In the genomic region with DNA sequence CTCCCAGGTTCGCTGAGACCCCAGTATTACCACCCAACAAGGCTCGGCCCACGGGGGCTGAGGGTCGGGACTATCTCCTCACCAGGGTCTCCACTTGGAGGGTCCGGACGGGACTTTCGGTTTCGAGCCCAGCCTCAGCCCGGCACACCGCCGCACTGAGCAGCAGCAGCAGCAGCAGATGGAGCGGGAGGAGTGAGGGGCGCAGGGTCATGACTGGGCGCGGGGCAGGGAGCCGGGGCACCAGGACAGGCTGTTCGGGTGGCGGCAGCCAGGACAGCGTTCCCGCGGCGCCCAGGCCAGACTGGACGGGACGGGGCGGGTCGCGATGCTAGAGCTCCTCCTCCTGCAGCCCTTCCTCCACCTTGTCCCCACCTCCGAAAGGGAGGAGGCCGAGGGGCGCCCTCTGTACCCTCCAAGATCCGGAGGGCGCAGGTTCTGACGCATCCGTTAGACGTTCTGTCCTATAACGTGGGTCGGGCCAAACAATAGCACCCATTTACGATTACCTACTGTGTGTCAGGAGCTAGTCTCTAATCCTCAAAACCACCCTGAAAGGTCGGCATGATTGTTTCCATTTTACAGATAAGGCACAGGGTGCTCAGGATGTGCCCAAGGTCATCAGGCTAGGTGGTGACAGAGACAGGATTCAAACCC, we compare ENCODE assay signal across 8 cellular contexts. TPM values are rescaled to one million over a fixed set of nuclear protein-coding genes. Genes with fewer than 3 reads are reported as not detected.
DNase-seq lines count a peak whose midpoint lies in the region; ATAC-seq and TF ChIP-seq lines count a peak whose summit lies in the region.

Gene FKBP11, minus strand, starts transcription at position 275 of the 654 bp plus-strand sequence. Its CDS starts 64 bp downstream, at position 211.

- peak within 1 kb of the TSS; percentile 85 for H3K4me3 Mint-ChIP-seq in progenitor cell of endocrine pancreas (ENCODE audit: low read depth)

- H3K4me3 ChIP-seq in Panc1 (ENCODE audit: low read depth in 2 of 2, low read length in 2 of 2): peak within 1 kb of the TSS; percentile 40
- peak within 1 kb of the TSS; percentile 79 to 82 for H3K4me3 ChIP-seq in uterus

- peaks cover 10% of the 10 kb centered on the region for H3K36me3 Mint-ChIP-seq in progenitor cell of endocrine pancreas (ENCODE audit: insufficient read depth)

- peaks cover 13% of the 10 kb centered on the region for H3K36me3 ChIP-seq in Panc1 (ENCODE audit: control insufficient read depth, insufficient read depth, low read length)
- no peaks in the 10 kb centered on the region for H3K36me3 ChIP-seq in uterus

- in situ Hi-C loops in Panc1 (cut with HindIII; ENCODE audit: low pct_unique_long_range_greater_than_20kb, low sequenced_read_pairs): no loop called here

- H3K27me3 Mint-ChIP-seq in progenitor cell of endocrine pancreas: no peaks in the 10 kb centered on the region

- CTCF ChIA-PET in Panc1 (lab: Charles Lee): no interaction called here

- BruUV-seq in Panc1 (replicated peaks; lab: Mats Ljungman, UMichigan): no TSS peak

- no peak within 1 kb of the TSS for H3K27ac ChIP-seq in Panc1 (ENCODE audit: low read length)
- H3K27ac ChIP-seq in uterus: peak within 1 kb of the TSS; percentile 42 to 48

- peak within 1 kb of the TSS; percentile 91 for H3K27ac Mint-ChIP-seq in progenitor cell of endocrine pancreas

- ATAC-seq in HG02642 (IDR thresholded peaks at IDR 0.05; ENCODE audit: poor library complexity, unreplicated experiment) (peak; percentile 75), Panc1 (peak; percentile 82), Right ventricle myocardium inferior (peak; percentile 91)

- peaks cover 3% of the 10 kb centered on the region for H3K4me1 Mint-ChIP-seq in progenitor cell of endocrine pancreas (ENCODE audit: low read depth)

- TF ChIP-seq CTCF in GM12874 (IDR thresholded peaks at IDR 0.05; ENCODE audit: insufficient read depth, low read depth, low read length) (0 out of 2 replicates have a peak, but pooled peaks have one; percentile 0), Panc1 (IDR thresholded peaks at IDR 0.05) (no peak), progenitor cell of endocrine pancreas (IDR thresholded peaks at IDR 0.05; ENCODE audit: unreplicated experiment) (no peak), uterus (IDR thresholded peaks at IDR 0.05) (no peak)

- DNase-seq in Panc1 (ENCODE audit: low read depth, low spot score): no peak
- DNase-seq in activated gamma-delta T cell treated with anti-CD3 and anti-CD28 coated beads, Interleukin-2, amount 50 U/mL, for 16 hours (ENCODE audit: low read depth): peak; percentile 68
- peak; percentile 84 for DNase-seq in Right ventricle myocardium inferior (ENCODE audit: missing footprints)
- peak; percentile 24 for DNase-seq in progenitor cell of endocrine pancreas (ENCODE audit: low spot score, unreplicated experiment)
- DNase-seq in uterus: peak; percentile 34 to 57
- DNase-seq in NCI-H1092 (lab: John Stamatoyannopoulos, UW): no peak

- no peaks in the 10 kb centered on the region for H3K9me3 ChIP-seq in Panc1 (ENCODE audit: control insufficient read depth, insufficient read depth, low read depth, low read length)
- no peaks in the 10 kb centered on the region for H3K9me3 ChIP-seq in uterus

- peak in 1 of 2 donors; percentile 51 for TF ChIP-seq POLR2A in uterus (IDR thresholded peaks at IDR 0.05)

- H3K9me3 Mint-ChIP-seq in progenitor cell of endocrine pancreas (ENCODE audit: low read depth): no peaks in the 10 kb centered on the region

- intact Hi-C loops in Panc1 (cut with micrococcal nuclease; ENCODE audit: unreplicated experiment): no loop called here
- intact Hi-C loops in Right ventricle myocardium inferior (cut with DNase I): no loop called here
- intact Hi-C loops in uterus (cut with DNase I; ENCODE audit: low total_unique reads): no loop called here

- no peaks in the 10 kb centered on the region for H3K27me3 ChIP-seq in Panc1 (ENCODE audit: control insufficient read depth, insufficient read depth, low read length)
- H3K27me3 ChIP-seq in uterus: no peaks in the 10 kb centered on the region

- H3K4me1 ChIP-seq in Panc1 (ENCODE audit: control insufficient read depth, insufficient read depth, low read length) (no peaks in the 10 kb centered on the region), uterus (peaks cover 0 to 3% of the 10 kb centered on the region in 2 donors)

- POLR2A ChIA-PET in Panc1 (lab: Charles Lee): interaction anchor here (0.8 kb wide), 1 partner anchor 73 kb away, joined by 10 read pairs; the partner anchor contains the start of gene DDX23

RNA-seq across cellular contexts. Expression of gene FKBP11, which starts in this region (rescaled TPM):
- total RNA-seq in Panc1 (2021; ENCODE audit: unreplicated experiment): 21.1 TPM
- 12.8 TPM for polyA plus RNA-seq in Panc1 (2012; ENCODE audit: insufficient read length)
- 3.7 TPM for total RNA-seq in Right ventricle myocardium inferior
- 21.9 and 22.5 TPM in 2 replicates for total RNA-seq in progenitor cell of endocrine pancreas
- total RNA-seq in uterus: 10 to 100 TPM in 1 of 4 donors, 1 to 10 TPM in 3; 1.2 to 22.0 (median 5.5) TPM

Comparison
In these comparisons a context has a peak if more than half of its experiments do, and no peak if none do; other contexts are left out.
1. DNase-seq: peak in activated gamma-delta T cell treated with anti-CD3 and anti-CD28 coated beads, Interleukin-2, amount 50 U/mL, for 16 hours (single experiment), Right ventricle myocardium inferior (single experiment), progenitor cell of endocrine pancreas (single experiment) and uterus (2 of 2); none in Panc1 (single experiment) and NCI-H1092 (single experiment).
2. Peak in every context shown above with its lines, with median percentiles within 50 percentile points of each other: ATAC-seq.